18 cellular contexts compared by ENCODE assay signal in genomic region chr5:154896562-154896919, GRCh38. TPM values are rescaled to one million over a fixed set of nuclear protein-coding genes. Genes with fewer than 3 reads are reported as not detected.
DNase-seq lines count a peak whose midpoint lies in the region; ATAC-seq, FAIRE-seq and TF ChIP-seq lines count a peak whose summit lies in the region.
"Had no signal": no experiment of that assay in that cellular context is flagged by ENCODE, and none has a peak within 500 bp of the region (broad histone marks: within the 10 kb centered on the region; RNA-seq: fewer than 3 reads in every experiment).

No MANE protein-coding gene starts in this region.

- H3K27ac Mint-ChIP-seq in activated CD4-positive, alpha-beta memory T cell treated with anti-CD3 and anti-CD28 coated beads for 36 hours: peak overlapping the region; percentile 45
- no peak overlapping the region for H3K27ac Mint-ChIP-seq in activated CD4-positive, alpha-beta memory T cell treated with anti-CD3 and anti-CD28 coated beads, Interleukin-2, amount 10 ng/mL, durations not matched to agents 7 days and 5 days
- no peak overlapping the region for H3K27ac Mint-ChIP-seq in T-cell
- no peak overlapping the region for H3K27ac Mint-ChIP-seq in chondrocyte (ENCODE audit: unreplicated experiment)

- H3K36me3 ChIP-seq in small intestine (ENCODE audit: control insufficient read depth in 2 of 2, insufficient read depth in 2 of 2, low read length in 2 of 2): peaks cover 12 to 22% of the 10 kb centered on the region in 2 donors

- no peaks in the 10 kb centered on the region for H3K27me3 ChIP-seq in layer of hippocampus (ENCODE audit: control insufficient read depth, insufficient read depth, low read length)
- no peaks in the 10 kb centered on the region for H3K27me3 ChIP-seq in small intestine (ENCODE audit: control insufficient read depth in 2 of 2, insufficient read depth in 2 of 2, low read length in 2 of 2)
- H3K27me3 ChIP-seq: BLaER1 had no signal

- FAIRE-seq in small intestine (lab: Jason Lieb, UNC): no peak
- FAIRE-seq: A549, GM12892, GM18507 had no signal

- no peaks in the 10 kb centered on the region for H3K9me3 ChIP-seq in small intestine (ENCODE audit: control insufficient read depth, low read depth)
- H3K9me3 ChIP-seq: A549, BLaER1, HAP-1 had no signal

- CTCF ChIA-PET in activated CD4-positive, alpha-beta memory T cell treated with anti-CD3 and anti-CD28 coated beads for 36 hours (lab: Charles Lee): no interaction called here
- CTCF ChIA-PET in activated CD4-positive, alpha-beta memory T cell treated with anti-CD3 and anti-CD28 coated beads, Interleukin-2, amount 10 ng/mL, durations not matched to agents 7 days and 5 days (lab: Charles Lee): interaction anchor here (0.6 to 1.3 kb wide), 2 partner anchors 28 to 246 kb away, joined by 3 read pairs; no protein-coding TSS in a partner anchor
- CTCF ChIA-PET in T-cell (lab: Charles Lee): interaction anchor here in 1 of 2 donors (0.5 kb wide), 1 partner anchor 104 kb away, joined by 3 read pairs; no protein-coding TSS in a partner anchor

- no peaks in the 10 kb centered on the region for H3K9me3 Mint-ChIP-seq in activated CD4-positive, alpha-beta memory T cell treated with anti-CD3 and anti-CD28 coated beads for 36 hours
- no peaks in the 10 kb centered on the region for H3K9me3 Mint-ChIP-seq in activated CD4-positive, alpha-beta memory T cell treated with anti-CD3 and anti-CD28 coated beads, Interleukin-2, amount 10 ng/mL, durations not matched to agents 7 days and 5 days
- no peaks in the 10 kb centered on the region for H3K9me3 Mint-ChIP-seq in T-cell
- no peaks in the 10 kb centered on the region for H3K9me3 Mint-ChIP-seq in chondrocyte (ENCODE audit: low read depth)
- H3K9me3 Mint-ChIP-seq: CD14-positive monocyte; CD4-positive, alpha-beta memory T cell had no signal

- POLR2A ChIA-PET in activated CD4-positive, alpha-beta memory T cell treated with anti-CD3 and anti-CD28 coated beads for 36 hours (lab: Charles Lee): no interaction called here
- POLR2A ChIA-PET in activated CD4-positive, alpha-beta memory T cell treated with anti-CD3 and anti-CD28 coated beads, Interleukin-2, amount 10 ng/mL, durations not matched to agents 7 days and 5 days (lab: Charles Lee): interaction anchor here (0.8 kb wide), 1 partner anchor 16 kb away, joined by 3 read pairs; no protein-coding TSS in a partner anchor
- POLR2A ChIA-PET in T-cell (lab: Charles Lee): no interaction called here

- H3K27me3 Mint-ChIP-seq in activated CD4-positive, alpha-beta memory T cell treated with anti-CD3 and anti-CD28 coated beads for 36 hours: no peaks in the 10 kb centered on the region
- no peaks in the 10 kb centered on the region for H3K27me3 Mint-ChIP-seq in activated CD4-positive, alpha-beta memory T cell treated with anti-CD3 and anti-CD28 coated beads, Interleukin-2, amount 10 ng/mL, durations not matched to agents 7 days and 5 days
- H3K27me3 Mint-ChIP-seq in T-cell (no peaks in the 10 kb centered on the region), chondrocyte (ENCODE audit: low read depth) (no peaks in the 10 kb centered on the region)
- H3K27me3 Mint-ChIP-seq: CD4-positive, alpha-beta memory T cell had no signal

- intact Hi-C loops in activated CD4-positive, alpha-beta memory T cell treated with anti-CD3 and anti-CD28 coated beads for 36 hours (cut with micrococcal nuclease): no loop called here

- no peak for ATAC-seq in T-cell (replicated peaks in 1 of 4)
- ATAC-seq: A549 had no signal

- no peaks in the 10 kb centered on the region for H3K4me1 ChIP-seq in small intestine (ENCODE audit: control insufficient read depth in 2 of 2, insufficient read depth in 1 of 2, low read depth in 1 of 2, low read length in 1 of 2)
- H3K4me1 ChIP-seq: A549, BLaER1, HAP-1 had no signal

- peaks cover 61% of the 10 kb centered on the region for H3K36me3 Mint-ChIP-seq in activated CD4-positive, alpha-beta memory T cell treated with anti-CD3 and anti-CD28 coated beads for 36 hours
- peaks cover 65% of the 10 kb centered on the region for H3K36me3 Mint-ChIP-seq in activated CD4-positive, alpha-beta memory T cell treated with anti-CD3 and anti-CD28 coated beads, Interleukin-2, amount 10 ng/mL, durations not matched to agents 7 days and 5 days (ENCODE audit: low read depth)
- H3K36me3 Mint-ChIP-seq in T-cell: peaks cover 68% of the 10 kb centered on the region
- H3K36me3 Mint-ChIP-seq in chondrocyte (ENCODE audit: low read depth): peaks cover 43% of the 10 kb centered on the region

- H3K4me3 ChIP-seq in small intestine (ENCODE audit: low read depth in 1 of 2, low read length in 2 of 2): no peak overlapping the region
- H3K4me3 ChIP-seq: A549, BLaER1, GM23248, HAP-1 had no signal

- peak overlapping the region; percentile 1 for H3K27ac ChIP-seq in layer of hippocampus (ENCODE audit: low read depth, low read length)
- H3K27ac ChIP-seq in small intestine (ENCODE audit: low read depth in 1 of 2, low read length in 1 of 2): no peak overlapping the region
- H3K27ac ChIP-seq: 22Rv1, A549, BLaER1, GM23248 had no signal

- H3K4me1 Mint-ChIP-seq in activated CD4-positive, alpha-beta memory T cell treated with anti-CD3 and anti-CD28 coated beads for 36 hours (ENCODE audit: low read depth): no peaks in the 10 kb centered on the region
- peaks cover 10% of the 10 kb centered on the region for H3K4me1 Mint-ChIP-seq in activated CD4-positive, alpha-beta memory T cell treated with anti-CD3 and anti-CD28 coated beads, Interleukin-2, amount 10 ng/mL, durations not matched to agents 7 days and 5 days
- H3K4me1 Mint-ChIP-seq in T-cell: no peaks in the 10 kb centered on the region
- peaks cover 8% of the 10 kb centered on the region for H3K4me1 Mint-ChIP-seq in chondrocyte (ENCODE audit: low read depth)
- H3K4me1 Mint-ChIP-seq: CD14-positive monocyte; CD4-positive, alpha-beta memory T cell had no signal

- no peak overlapping the region for H3K4me3 Mint-ChIP-seq in activated CD4-positive, alpha-beta memory T cell treated with anti-CD3 and anti-CD28 coated beads for 36 hours
- H3K4me3 Mint-ChIP-seq in activated CD4-positive, alpha-beta memory T cell treated with anti-CD3 and anti-CD28 coated beads, Interleukin-2, amount 10 ng/mL, durations not matched to agents 7 days and 5 days: no peak overlapping the region
- H3K4me3 Mint-ChIP-seq in T-cell: no peak overlapping the region
- H3K4me3 Mint-ChIP-seq in chondrocyte (ENCODE audit: unreplicated experiment): no peak overlapping the region
- H3K4me3 Mint-ChIP-seq: CD14-positive monocyte; CD4-positive, alpha-beta memory T cell had no signal

- TF ChIP-seq CTCF in chondrocyte (IDR thresholded peaks at IDR 0.05): no peak

- no peak for DNase-seq in activated CD4-positive, alpha-beta memory T cell treated with anti-CD3 and anti-CD28 coated beads for 36 hours
- DNase-seq in activated CD4-positive, alpha-beta memory T cell treated with anti-CD3 and anti-CD28 coated beads, Interleukin-2, amount 10 ng/mL, durations not matched to agents 7 days and 5 days: no peak
- peak; percentile 58 for DNase-seq in small intestine
- no peak for DNase-seq in NCI-H1694 treated with DMSO at 0.1 percent for 48 hours (lab: John Stamatoyannopoulos, UW)
- DNase-seq in T-cell: no peak
- DNase-seq in chondrocyte (ENCODE audit: low spot score): no peak
- DNase-seq: CD4-positive, alpha-beta memory T cell; DMS79; GDM1; GM23248 had no signal

RNA-seq across cellular contexts. Expression of gene CNOT8, which starts 38.1 kb away (rescaled TPM):
- total RNA-seq in activated CD4-positive, alpha-beta memory T cell treated with anti-CD3 and anti-CD28 coated beads for 36 hours: 10 to 100 TPM; 66.5 to 66.9 TPM
- 10 to 100 TPM; 86.2 to 94.5 TPM for total RNA-seq in activated CD4-positive, alpha-beta memory T cell treated with anti-CD3 and anti-CD28 coated beads, Interleukin-2, amount 10 ng/mL, durations not matched to agents 7 days and 5 days
- 10 to 100 TPM; 43.5 to 54.1 (median 46.1) TPM for polyA plus RNA-seq in small intestine
- total RNA-seq in T-cell (100 to 1,000 TPM in 3 of 5 donors, 10 to 100 TPM in 2; 85.9 to 113 (median 100) TPM), chondrocyte (35.3 to 37.0 TPM (median 36.3 TPM) in 3 replicates)

RNA-seq across cellular contexts. Expression of gene GEMIN5, which starts 41.5 kb away (rescaled TPM):
- 10 to 100 TPM; 25.5 to 27.4 TPM for total RNA-seq in activated CD4-positive, alpha-beta memory T cell treated with anti-CD3 and anti-CD28 coated beads for 36 hours
- total RNA-seq in activated CD4-positive, alpha-beta memory T cell treated with anti-CD3 and anti-CD28 coated beads, Interleukin-2, amount 10 ng/mL, durations not matched to agents 7 days and 5 days: 10 to 100 TPM; 11.3 to 13.0 TPM
- polyA plus RNA-seq in small intestine: 1 to 10 TPM; 1.4 to 5.0 (median 1.8) TPM
- 10 to 100 TPM in 3 of 5 donors, 1 to 10 TPM in 2; 6.8 to 17.6 (median 14.8) TPM for total RNA-seq in T-cell
- 12.2 to 19.2 TPM (median 12.5 TPM) in 3 replicates for total RNA-seq in chondrocyte

RNA-seq across cellular contexts. Expression of gene MRPL22, which starts 44.3 kb away (rescaled TPM):
- 10 to 100 TPM; 80.8 to 82.2 TPM for total RNA-seq in activated CD4-positive, alpha-beta memory T cell treated with anti-CD3 and anti-CD28 coated beads for 36 hours
- total RNA-seq in activated CD4-positive, alpha-beta memory T cell treated with anti-CD3 and anti-CD28 coated beads, Interleukin-2, amount 10 ng/mL, durations not matched to agents 7 days and 5 days: 10 to 100 TPM; 60.0 to 62.2 TPM
- polyA plus RNA-seq in small intestine: 10 to 100 TPM; 57.6 to 63.5 (median 60.9) TPM
- total RNA-seq in T-cell: 10 to 100 TPM; 19.5 to 30.9 (median 26.1) TPM
- total RNA-seq in chondrocyte: 34.6 to 41.5 TPM (median 38.2 TPM) in 3 replicates

RNA-seq across cellular contexts. Expression of gene FAXDC2, which starts 46.1 kb away (rescaled TPM):
- not detected for total RNA-seq in activated CD4-positive, alpha-beta memory T cell treated with anti-CD3 and anti-CD28 coated beads for 36 hours
- total RNA-seq in activated CD4-positive, alpha-beta memory T cell treated with anti-CD3 and anti-CD28 coated beads, Interleukin-2, amount 10 ng/mL, durations not matched to agents 7 days and 5 days: not detected
- 10 to 100 TPM; 10.8 to 17.0 (median 13.2) TPM for polyA plus RNA-seq in small intestine
- total RNA-seq in T-cell: under 1 TPM in 4 of 5 donors, not detected in 1; 0.29 to 0.44 (median 0.38) TPM
- 2.3 to 6.1 TPM (median 2.5 TPM) in 3 replicates for total RNA-seq in chondrocyte
